In the genomic region with DNA sequence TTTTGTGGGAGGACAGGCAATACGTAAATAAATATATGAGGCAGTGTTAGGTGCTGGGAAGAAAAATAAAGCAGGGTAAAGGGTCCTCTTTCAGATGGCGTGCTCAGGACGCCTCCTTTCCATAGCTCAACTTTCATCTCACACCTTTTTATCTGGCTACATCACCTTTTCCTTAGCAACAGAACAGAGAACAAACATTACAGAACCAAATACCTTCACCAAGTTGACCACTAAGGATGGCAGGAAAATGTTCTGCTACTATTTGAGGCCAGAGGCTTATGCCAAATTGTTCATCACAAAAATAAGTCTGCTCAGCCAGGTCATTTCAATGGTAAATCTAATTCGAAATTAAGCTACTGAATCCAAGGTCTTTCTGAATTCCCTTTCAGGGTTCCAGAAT, we compare ENCODE assay signal across 1 cellular context.
TF ChIP-seq lines count a peak whose summit lies in the region.

No MANE protein-coding gene starts in this region.

TF ChIP-seq in IMR-90, 13 proteins besides CTCF, POLR2A, EP300 and RAD21:
- no peak for TF ChIP-seq RFX5 (IDR thresholded peaks at IDR 0.05; ENCODE audit: low read depth, low read length)
- no peak for TF ChIP-seq FOS (IDR thresholded peaks at IDR 0.05; ENCODE audit: low read depth, low read length)
